In genomic region chr3:126110431-126111125, GRCh38 we compare ENCODE assay signal across 19 cellular contexts.
"Had no signal": no experiment of that assay in that cellular context is flagged by ENCODE, and none has a peak within 500 bp of the region (broad histone marks: within the 10 kb centered on the region; RNA-seq: fewer than 3 reads in every experiment).

No MANE protein-coding gene starts in this region.

- H3K36me3 Mint-ChIP-seq: activated naive CD4-positive, alpha-beta T cell treated with anti-CD3 and anti-CD28 coated beads, Interleukin-2, amount 50 U/mL, for 24 hours had no signal

- H3K4me1 Mint-ChIP-seq: activated naive CD4-positive, alpha-beta T cell treated with anti-CD3 and anti-CD28 coated beads, Interleukin-2, amount 50 U/mL, for 24 hours had no signal

- H3K27me3 ChIP-seq: adrenal gland, pancreas had no signal

- H3K9me3 Mint-ChIP-seq: activated naive CD4-positive, alpha-beta T cell treated with anti-CD3 and anti-CD28 coated beads, Interleukin-2, amount 50 U/mL, for 24 hours; activated T-cell treated with anti-CD3 and anti-CD28 coated beads, Interleukin-2, amount 50 U/mL, for 4 hours; nephron progenitor cell had no signal

- H3K27me3 Mint-ChIP-seq: activated naive CD4-positive, alpha-beta T cell treated with anti-CD3 and anti-CD28 coated beads, Interleukin-2, amount 50 U/mL, for 24 hours had no signal

- ATAC-seq: activated CD4-positive, CD25-positive, alpha-beta regulatory T cell treated with anti-CD3 and anti-CD28 coated beads, Interleukin-2, amount 50 U/mL, for 24 hours; activated T-cell treated with anti-CD3 and anti-CD28 coated beads, Interleukin-2, amount 50 U/mL, for 4 hours; esophagus mucosa; pancreas had no signal

- H3K27ac Mint-ChIP-seq: activated naive CD4-positive, alpha-beta T cell treated with anti-CD3 and anti-CD28 coated beads, Interleukin-2, amount 50 U/mL, for 24 hours had no signal

- H3K4me3 ChIP-seq: adrenal gland, left ventricle myocardium inferior, pancreas, SK-N-MC had no signal

- H3K27ac ChIP-seq: adrenal gland, left ventricle myocardium inferior, pancreas, SK-N-MC had no signal

- H3K4me1 ChIP-seq: adrenal gland, left ventricle myocardium inferior, pancreas had no signal

- H3K9me3 ChIP-seq: adrenal gland, left ventricle myocardium inferior, pancreas had no signal

- H3K4me3 Mint-ChIP-seq: activated naive CD4-positive, alpha-beta T cell treated with anti-CD3 and anti-CD28 coated beads, Interleukin-2, amount 50 U/mL, for 24 hours; activated T-cell treated with anti-CD3 and anti-CD28 coated beads, Interleukin-2, amount 50 U/mL, for 4 hours; nephron progenitor cell had no signal

- DNase-seq: activated CD4-positive, alpha-beta T cell treated with anti-CD3 and anti-CD28 coated beads, Interleukin-2, amount 50 U/mL, for 1 hour; activated effector memory CD4-positive, alpha-beta T cell treated with Interleukin-2 at 50 U/mL for 16 hours; activated T-cell treated with anti-CD3 and anti-CD28 coated beads, Interleukin-2, amount 50 U/mL, for 4 hours; hippocampal formation; left ventricle myocardium inferior; mesenchymal stem cell; nephron progenitor cell; stimulated activated CD4-positive, alpha-beta T cell treated with anti-CD3 and anti-CD28 coated beads, Interleukin-15, amount 100 ng/mL, for 24 hours; stimulated activated CD4-positive, alpha-beta T cell treated with anti-CD3 and anti-CD28 coated beads, Interleukin-4, amount 100 ng/mL, for 24 hours; stimulated activated naive CD4-positive, alpha-beta T cell; substantia nigra; T1000; trophoblast cell had no signal

- H3K36me3 ChIP-seq: adrenal gland, left ventricle myocardium inferior had no signal
